ENCODE assay signal across 1 cellular context in the genomic region with DNA sequence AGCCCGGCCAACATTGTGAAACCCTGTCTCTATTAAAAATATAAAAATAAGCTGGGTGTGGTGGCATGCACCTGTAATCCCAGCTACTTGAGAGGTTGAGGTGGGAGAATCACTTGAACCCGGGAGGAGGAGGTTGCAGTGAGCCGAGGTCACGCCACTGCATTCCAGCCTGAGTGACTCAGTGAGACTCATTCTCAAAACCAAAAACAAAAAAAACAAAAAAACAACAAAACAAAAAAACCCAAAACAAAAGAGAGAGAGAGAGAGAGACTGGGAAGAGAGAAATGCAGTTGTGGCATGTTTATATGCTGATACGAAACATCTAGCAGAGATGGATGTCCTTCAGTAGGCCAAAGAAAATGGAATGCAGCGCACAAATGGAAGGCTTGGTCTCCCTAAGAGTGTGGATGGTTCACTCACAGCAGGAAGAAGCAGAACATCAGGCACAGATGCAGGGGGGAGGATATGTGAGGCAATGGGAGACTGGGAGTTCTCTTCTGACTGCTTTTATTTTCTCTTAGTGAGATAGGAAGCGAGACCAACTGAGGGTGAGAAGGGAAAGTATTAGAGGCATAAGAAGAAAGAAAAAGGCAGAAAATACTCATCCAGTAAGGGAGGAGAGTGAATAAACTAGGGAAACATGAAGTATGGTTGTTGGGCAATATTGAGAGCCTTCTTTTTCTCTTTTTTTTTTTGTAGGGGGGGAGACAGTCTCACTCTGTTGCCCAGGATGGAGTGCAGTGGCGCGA.
TF ChIP-seq lines count a peak whose summit lies in the region.

No MANE protein-coding gene starts in this region.

TF ChIP-seq in IMR-90, 13 proteins besides CTCF, POLR2A, EP300 and RAD21:
- no peak for TF ChIP-seq BHLHE40 (IDR thresholded peaks at IDR 0.05; ENCODE audit: low read depth, low read length)
- TF ChIP-seq, protein P1, sequence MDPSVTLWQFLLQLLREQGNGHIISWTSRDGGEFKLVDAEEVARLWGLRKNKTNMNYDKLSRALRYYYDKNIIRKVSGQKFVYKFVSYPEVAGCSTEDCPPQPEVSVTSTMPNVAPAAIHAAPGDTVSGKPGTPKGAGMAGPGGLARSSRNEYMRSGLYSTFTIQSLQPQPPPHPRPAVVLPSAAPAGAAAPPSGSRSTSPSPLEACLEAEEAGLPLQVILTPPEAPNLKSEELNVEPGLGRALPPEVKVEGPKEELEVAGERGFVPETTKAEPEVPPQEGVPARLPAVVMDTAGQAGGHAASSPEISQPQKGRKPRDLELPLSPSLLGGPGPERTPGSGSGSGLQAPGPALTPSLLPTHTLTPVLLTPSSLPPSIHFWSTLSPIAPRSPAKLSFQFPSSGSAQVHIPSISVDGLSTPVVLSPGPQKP (IDR thresholded peaks at IDR 0.05; ENCODE audit: borderline replicate concordance, low read depth, low read length) = no peak
- TF ChIP-seq RFX5 (IDR thresholded peaks at IDR 0.05; ENCODE audit: low read depth, low read length) = no peak
- no peak for TF ChIP-seq FOS (IDR thresholded peaks at IDR 0.05; ENCODE audit: low read depth, low read length)
- no peak for TF ChIP-seq CHD1 (IDR thresholded peaks at IDR 0.05; ENCODE audit: low read depth, low read length)
TF ChIP-seq in IMR-90: peak in this region for 0.
